Comparison of ENCODE assay signal across 8 cellular contexts in genomic region chr2:182240862-182241371, GRCh38.
DNase-seq lines count a peak whose midpoint lies in the region; ATAC-seq, FAIRE-seq and TF ChIP-seq lines count a peak whose summit lies in the region.

No MANE protein-coding gene starts in this region.

- H3K36me3 ChIP-seq in bronchial epithelial cell (ENCODE audit: control insufficient read depth, insufficient read depth, low read length): no peaks in the 10 kb centered on the region
- no peaks in the 10 kb centered on the region for H3K36me3 ChIP-seq in vagina

- ATAC-seq in GM19324 (IDR thresholded peaks at IDR 0.05; ENCODE audit: low FRiP score, unreplicated experiment) (peak; percentile 100), HG03095 (IDR thresholded peaks at IDR 0.05; ENCODE audit: unreplicated experiment) (peak; percentile 100)

- no peak overlapping the region for H3K27ac ChIP-seq in vagina

- DNase-seq in ELF-1 (ENCODE audit: low read depth, low spot score) (peak; percentile 8), NCI-H524 treated with DMSO at 0.1 percent for 48 hours (lab: John Stamatoyannopoulos, UW) (peak; percentile 15), bronchial epithelial cell (ENCODE audit: low read depth) (peak; percentile 38), medulla oblongata (ENCODE audit: extremely low spot score) (peak; percentile 38), vagina (ENCODE audit: extremely low spot score in 2 of 2) (no peak), activated gamma-delta T cell treated with Interleukin-2 at 50 U/mL for 16 hours (no peak)

- FAIRE-seq in bronchial epithelial cell (lab: Jason Lieb, UNC): no peak

- H3K4me3 ChIP-seq in bronchial epithelial cell (ENCODE audit: low read depth, low read length) (no peak overlapping the region), vagina (no peak overlapping the region)

- H3K4me1 ChIP-seq in vagina: no peaks in the 10 kb centered on the region

- intact Hi-C loops in vagina (cut with DNase I): no loop called here

- H3K27me3 ChIP-seq in bronchial epithelial cell (ENCODE audit: control insufficient read depth, insufficient read depth, low read length) (no peaks in the 10 kb centered on the region), vagina (no peaks in the 10 kb centered on the region)

- no peak for TF ChIP-seq POLR2A in vagina (IDR thresholded peaks at IDR 0.05)

- peak; percentile 48 for TF ChIP-seq CTCF in bronchial epithelial cell (IDR thresholded peaks at IDR 0.05; ENCODE audit: insufficient read depth, low read length, severe bottlenecking)
- no peak for TF ChIP-seq CTCF in vagina (IDR thresholded peaks at IDR 0.05)

- no peaks in the 10 kb centered on the region for H3K9me3 ChIP-seq in vagina

Comparison
In these comparisons a context has a peak if more than half of its experiments do, and no peak if none do; other contexts are left out.
1. DNase-seq: peak in ELF-1 (single experiment), NCI-H524 treated with DMSO at 0.1 percent for 48 hours (single experiment), bronchial epithelial cell (single experiment) and medulla oblongata (single experiment); none in vagina (0 of 2) and activated gamma-delta T cell treated with Interleukin-2 at 50 U/mL for 16 hours (single experiment).